3 cellular contexts compared by ENCODE assay signal in genomic region chr2:148814853-148815419, GRCh38.
A peak's percentile ranks its signal among the peaks of the same experiment; 100 is the strongest.
TF ChIP-seq lines count a peak whose summit lies in the region.

No MANE protein-coding gene starts in this region.

TF ChIP-seq in A549, 52 proteins besides CTCF, POLR2A, EP300 and RAD21:
- TF ChIP-seq NR3C1 (IDR thresholded peaks at IDR 0.05) = no peak
- TF ChIP-seq, protein P1, sequence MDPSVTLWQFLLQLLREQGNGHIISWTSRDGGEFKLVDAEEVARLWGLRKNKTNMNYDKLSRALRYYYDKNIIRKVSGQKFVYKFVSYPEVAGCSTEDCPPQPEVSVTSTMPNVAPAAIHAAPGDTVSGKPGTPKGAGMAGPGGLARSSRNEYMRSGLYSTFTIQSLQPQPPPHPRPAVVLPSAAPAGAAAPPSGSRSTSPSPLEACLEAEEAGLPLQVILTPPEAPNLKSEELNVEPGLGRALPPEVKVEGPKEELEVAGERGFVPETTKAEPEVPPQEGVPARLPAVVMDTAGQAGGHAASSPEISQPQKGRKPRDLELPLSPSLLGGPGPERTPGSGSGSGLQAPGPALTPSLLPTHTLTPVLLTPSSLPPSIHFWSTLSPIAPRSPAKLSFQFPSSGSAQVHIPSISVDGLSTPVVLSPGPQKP (IDR thresholded peaks at IDR 0.05; ENCODE audit: low read depth, low read length) = no peak
- no peak for TF ChIP-seq SREBF2 (IDR thresholded peaks at IDR 0.05)
- TF ChIP-seq KDM5A (IDR thresholded peaks at IDR 0.05) = no peak
- TF ChIP-seq HMGXB4 (CRISPR knock-in tag; IDR thresholded peaks at IDR 0.05; ENCODE audit: borderline replicate concordance) = no peak
- TF ChIP-seq HDAC2 (IDR thresholded peaks at IDR 0.05) = no peak
- no peak for TF ChIP-seq SMC3 (IDR thresholded peaks at IDR 0.05)
- no peak for TF ChIP-seq ZNF302 (CRISPR knock-in tag; IDR thresholded peaks at IDR 0.05)
- no peak for TF ChIP-seq CBX8 (IDR thresholded peaks at IDR 0.05)
- no peak for TF ChIP-seq NFE2L2 (conservative IDR thresholded peaks at IDR 0.05; ENCODE audit: low read length)
- TF ChIP-seq HES2 (IDR thresholded peaks at IDR 0.05) = no peak

TF ChIP-seq in IMR-90, 13 proteins besides CTCF, POLR2A, EP300 and RAD21:
- no peak for TF ChIP-seq NFE2L2 (IDR thresholded peaks at IDR 0.05; ENCODE audit: low read depth, low read length)
- no peak for TF ChIP-seq RCOR1 (IDR thresholded peaks at IDR 0.05; ENCODE audit: insufficient replicate concordance, low read length)

TF ChIP-seq in K562, 482 proteins besides CTCF, POLR2A, EP300 and RAD21:
- TF ChIP-seq CBX1 (IDR thresholded peaks at IDR 0.05; ENCODE audit: low read depth) (no peak), NFIC (IDR thresholded peaks at IDR 0.05) (0 out of 2 replicates have a peak, but pooled peaks have one; percentile 29), STAT5A (IDR thresholded peaks at IDR 0.05; ENCODE audit: borderline replicate concordance, low read length) (no peak), PCBP2 (IDR thresholded peaks at IDR 0.05; ENCODE audit: low read depth, low read length, poor library complexity, severe bottlenecking) (no peak), SAP30 (IDR thresholded peaks at IDR 0.05; ENCODE audit: borderline replicate concordance, insufficient read depth, low read depth, low read length, poor library complexity, severe bottlenecking) (no peak)
- TF ChIP-seq, protein P2, sequence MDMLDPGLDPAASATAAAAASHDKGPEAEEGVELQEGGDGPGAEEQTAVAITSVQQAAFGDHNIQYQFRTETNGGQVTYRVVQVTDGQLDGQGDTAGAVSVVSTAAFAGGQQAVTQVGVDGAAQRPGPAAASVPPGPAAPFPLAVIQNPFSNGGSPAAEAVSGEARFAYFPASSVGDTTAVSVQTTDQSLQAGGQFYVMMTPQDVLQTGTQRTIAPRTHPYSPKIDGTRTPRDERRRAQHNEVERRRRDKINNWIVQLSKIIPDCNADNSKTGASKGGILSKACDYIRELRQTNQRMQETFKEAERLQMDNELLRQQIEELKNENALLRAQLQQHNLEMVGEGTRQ (CRISPR knock-in tag; IDR thresholded peaks at IDR 0.05) = no peak
- TF ChIP-seq, protein P3, sequence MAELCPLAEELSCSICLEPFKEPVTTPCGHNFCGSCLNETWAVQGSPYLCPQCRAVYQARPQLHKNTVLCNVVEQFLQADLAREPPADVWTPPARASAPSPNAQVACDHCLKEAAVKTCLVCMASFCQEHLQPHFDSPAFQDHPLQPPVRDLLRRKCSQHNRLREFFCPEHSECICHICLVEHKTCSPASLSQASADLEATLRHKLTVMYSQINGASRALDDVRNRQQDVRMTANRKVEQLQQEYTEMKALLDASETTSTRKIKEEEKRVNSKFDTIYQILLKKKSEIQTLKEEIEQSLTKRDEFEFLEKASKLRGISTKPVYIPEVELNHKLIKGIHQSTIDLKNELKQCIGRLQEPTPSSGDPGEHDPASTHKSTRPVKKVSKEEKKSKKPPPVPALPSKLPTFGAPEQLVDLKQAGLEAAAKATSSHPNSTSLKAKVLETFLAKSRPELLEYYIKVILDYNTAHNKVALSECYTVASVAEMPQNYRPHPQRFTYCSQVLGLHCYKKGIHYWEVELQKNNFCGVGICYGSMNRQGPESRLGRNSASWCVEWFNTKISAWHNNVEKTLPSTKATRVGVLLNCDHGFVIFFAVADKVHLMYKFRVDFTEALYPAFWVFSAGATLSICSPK (IDR thresholded peaks at IDR 0.05; ENCODE audit: borderline replicate concordance) = no peak
